ENCODE assay signal across 11 cellular contexts in genomic region chr1:237012789-237013383, GRCh38. TPM values are rescaled to one million over a fixed set of nuclear protein-coding genes. Genes with fewer than 3 reads are reported as not detected.
DNase-seq lines count a peak whose midpoint lies in the region; ATAC-seq and TF ChIP-seq lines count a peak whose summit lies in the region.
"Had no signal": no experiment of that assay in that cellular context is flagged by ENCODE, and none has a peak within 500 bp of the region (broad histone marks: within the 10 kb centered on the region; RNA-seq: fewer than 3 reads in every experiment).

No MANE protein-coding gene starts in this region.

- no peak overlapping the region for H4K91ac ChIP-seq in trophoblast cell (ENCODE audit: low read depth, low read length)

- H3K4ac ChIP-seq in mesendoderm (ENCODE audit: low read depth, low read length) (peak overlapping the region; percentile 9), trophoblast cell (ENCODE audit: low read depth, low read length) (no peak overlapping the region)

- H3K4me1 ChIP-seq in mesendoderm (ENCODE audit: control insufficient read depth, low read depth, low read length) (no peaks in the 10 kb centered on the region), trophoblast cell (ENCODE audit: control insufficient read depth in 1 of 2, insufficient read depth in 2 of 2, low read length in 2 of 2) (peaks cover 0 to 4% of the 10 kb centered on the region in 2 experiments)
- H3K4me1 ChIP-seq: suprapubic skin had no signal

- H3K18ac ChIP-seq in mesendoderm (ENCODE audit: low read length), result no peak overlapping the region
- no peak overlapping the region for H3K18ac ChIP-seq in trophoblast cell (ENCODE audit: low read length)

- intact Hi-C loops in Calu3 (cut with micrococcal nuclease; ENCODE audit: unreplicated experiment) (loop anchor here (1.0 kb wide), 1 partner anchor 19 kb away; no protein-coding TSS in a partner anchor), posterior vena cava (cut with DNase I) (no loop called here)

- no CpG with 5 or more reads among the region's 15 CpGs for WGBS in mesendoderm (ENCODE audit: extremely low coverage, insufficient coverage, low lambda C conversion rate)
- WGBS in trophoblast cell (ENCODE audit: extremely low coverage, insufficient coverage, insufficient read length), result no CpG with 5 or more reads among the region's 15 CpGs

- H4K8ac ChIP-seq in mesendoderm (ENCODE audit: low read depth, low read length) (no peak overlapping the region), trophoblast cell (ENCODE audit: low read depth, low read length) (no peak overlapping the region)

- H4K5ac ChIP-seq in mesendoderm (ENCODE audit: low read length), result no peak overlapping the region

- H3K56ac ChIP-seq in mesendoderm (ENCODE audit: low read length), result no peak overlapping the region

- H3K36me3 ChIP-seq in mesendoderm (ENCODE audit: control insufficient read depth, insufficient read depth, low read length) (no peaks in the 10 kb centered on the region), trophoblast cell (ENCODE audit: control insufficient read depth in 1 of 2, insufficient read depth in 2 of 2, low read length in 2 of 2) (no peaks in the 10 kb centered on the region)
- H3K36me3 ChIP-seq: suprapubic skin had no signal

- DNase-seq in Calu3 (peak; percentile 74), NCI-H2081 treated with DMSO at 0.1 percent for 48 hours (lab: John Stamatoyannopoulos, UW) (peak; percentile 46), cerebellum (ENCODE audit: low spot score) (peak; percentile 92), mesendoderm (no peak), posterior vena cava (ENCODE audit: low spot score) (no peak), trophoblast cell (no peak)
- DNase-seq in stimulated activated CD4-positive, alpha-beta T cell treated with anti-CD3 and anti-CD28 coated beads, Interleukin-4, amount 100 ng/mL, for 24 hours, result no peak
- DNase-seq: activated CD4-positive, alpha-beta T cell treated with anti-CD3 and anti-CD28 coated beads for 36 hours; small intestine had no signal

- CTCF ChIA-PET in Calu3 (lab: Charles Lee), result no interaction called here

- BruUV-seq in Calu3 (replicated peaks; lab: Mats Ljungman, UMichigan), result no TSS peak

- H3K9ac ChIP-seq in mesendoderm (ENCODE audit: low read length) (no peak overlapping the region), trophoblast cell (ENCODE audit: low read length) (no peak overlapping the region)

- H3K27me3 Mint-ChIP-seq in Calu3 (ENCODE audit: unreplicated experiment), result no peaks in the 10 kb centered on the region

- no peak overlapping the region for H3K14ac ChIP-seq in trophoblast cell (ENCODE audit: low read length)

- H3K23ac ChIP-seq in mesendoderm (ENCODE audit: low read length) (no peak overlapping the region), trophoblast cell (ENCODE audit: low read length) (no peak overlapping the region)

- H3K9me3 ChIP-seq in trophoblast cell (ENCODE audit: insufficient read depth, low read depth, low read length), result no peaks in the 10 kb centered on the region
- H3K9me3 ChIP-seq: suprapubic skin had no signal

- no peak overlapping the region for H2BK120ac ChIP-seq in mesendoderm (ENCODE audit: low read depth, low read length)
- no peak overlapping the region for H2BK120ac ChIP-seq in trophoblast cell (ENCODE audit: insufficient read depth, low read length, poor library complexity)

- no peak overlapping the region for H3K4me3 ChIP-seq in mesendoderm (ENCODE audit: low read length)
- no peak overlapping the region for H3K4me3 ChIP-seq in trophoblast cell (ENCODE audit: low read depth, low read length)
- H3K4me3 ChIP-seq: suprapubic skin had no signal

- H2BK12ac ChIP-seq in trophoblast cell (ENCODE audit: low read length), result no peak overlapping the region

- H3K4me2 ChIP-seq in mesendoderm (ENCODE audit: low read length), result no peak overlapping the region
- no peak overlapping the region for H3K4me2 ChIP-seq in trophoblast cell (ENCODE audit: low read length)

- H3K27me3 ChIP-seq in mesendoderm (ENCODE audit: insufficient read depth, low read length, poor library complexity) (no peaks in the 10 kb centered on the region), trophoblast cell (ENCODE audit: insufficient read depth, low read length) (no peaks in the 10 kb centered on the region)
- H3K27me3 ChIP-seq: suprapubic skin had no signal

- H3K79me1 ChIP-seq in mesendoderm (ENCODE audit: low read length) (no peaks in the 10 kb centered on the region), trophoblast cell (ENCODE audit: low read length) (no peaks in the 10 kb centered on the region)

- H2AFZ ChIP-seq in trophoblast cell (ENCODE audit: insufficient read depth, low read length, poor library complexity), result no peak overlapping the region

- peak overlapping the region; percentile 49 for H3K4me3 Mint-ChIP-seq in Calu3 (ENCODE audit: low read depth, unreplicated experiment)
- H3K4me3 Mint-ChIP-seq: activated CD4-positive, alpha-beta T cell treated with anti-CD3 and anti-CD28 coated beads for 36 hours had no signal

- peaks cover 4% of the 10 kb centered on the region for H3K36me3 Mint-ChIP-seq in Calu3 (ENCODE audit: insufficient read depth, unreplicated experiment)

- H2BK15ac ChIP-seq in mesendoderm (replicated peaks; ENCODE audit: low read depth), result no peak overlapping the region

- peak overlapping the region; percentile 19 for H3K27ac Mint-ChIP-seq in Calu3 (ENCODE audit: unreplicated experiment)
- H3K27ac Mint-ChIP-seq: activated CD4-positive, alpha-beta T cell treated with anti-CD3 and anti-CD28 coated beads for 36 hours had no signal

- H3K4me1 Mint-ChIP-seq in Calu3 (ENCODE audit: low read depth, unreplicated experiment), result peaks cover 12% of the 10 kb centered on the region
- H3K4me1 Mint-ChIP-seq: activated CD4-positive, alpha-beta T cell treated with anti-CD3 and anti-CD28 coated beads for 36 hours had no signal

- no peaks in the 10 kb centered on the region for H3K79me2 ChIP-seq in mesendoderm (ENCODE audit: control insufficient read depth, insufficient read depth, low read length)
- H3K79me2 ChIP-seq in trophoblast cell (ENCODE audit: control insufficient read depth, insufficient read depth, low read length, poor library complexity), result no peaks in the 10 kb centered on the region

- no peak overlapping the region for H4K12ac ChIP-seq in trophoblast cell (ENCODE audit: low read depth, low read length)

- H2AK5ac ChIP-seq in mesendoderm (ENCODE audit: low read length) (no peak overlapping the region), trophoblast cell (ENCODE audit: low read length) (no peak overlapping the region)

- peaks cover 10% of the 10 kb centered on the region for H3K9me3 Mint-ChIP-seq in Calu3 (ENCODE audit: low read depth, unreplicated experiment)

- no peak for TF ChIP-seq CTCF in Calu3 (IDR thresholded peaks at IDR 0.05; ENCODE audit: unreplicated experiment)

- H2BK5ac ChIP-seq in mesendoderm (ENCODE audit: low read length) (no peak overlapping the region), trophoblast cell (ENCODE audit: low read depth, low read length, poor library complexity) (no peak overlapping the region)

- H3K27ac ChIP-seq in mesendoderm (ENCODE audit: low read depth, low read length), result no peak overlapping the region
- no peak overlapping the region for H3K27ac ChIP-seq in trophoblast cell (ENCODE audit: low read depth, low read length)
- H3K27ac ChIP-seq: suprapubic skin had no signal

- ATAC-seq in activated CD4-positive, CD25-positive, alpha-beta regulatory T cell treated with anti-CD3 and anti-CD28 coated beads, Interleukin-2, amount 50 U/mL, for 24 hours, result no peak
- ATAC-seq: activated CD4-positive, alpha-beta T cell treated with anti-CD3 and anti-CD28 coated beads for 36 hours had no signal

RNA-seq across cellular contexts. Expression of gene MT1HL1, which starts 8.6 kb away (rescaled TPM):
- total RNA-seq in Calu3 (2022) (not detected in 2 replicates), cerebellum (not detected), posterior vena cava (not detected)
- polyA plus RNA-seq in mesendoderm (2013, experiment 1 of 2), result not detected
- polyA plus RNA-seq in mesendoderm (2013, experiment 2 of 2), result not detected
- polyA plus RNA-seq in trophoblast cell (2013), result not detected in 2 replicates
- total RNA-seq: activated CD4-positive, alpha-beta T cell treated with anti-CD3 and anti-CD28 coated beads for 36 hours; suprapubic skin had no signal
- polyA plus RNA-seq: small intestine had no signal

RNA-seq across cellular contexts. Expression of gene RYR2, which starts 29.1 kb away (rescaled TPM):
- 0.32 and 0.90 TPM in 2 replicates for total RNA-seq in Calu3 (2022)
- total RNA-seq in cerebellum, result 19.4 TPM
- 5.0 TPM for polyA plus RNA-seq in mesendoderm (2013, experiment 1 of 2)
- 4.5 TPM for polyA plus RNA-seq in mesendoderm (2013, experiment 2 of 2)
- total RNA-seq in posterior vena cava, result 1 to 10 TPM; 7.6 to 8.8 TPM
- polyA plus RNA-seq in trophoblast cell (2013), result 4.4 and 5.2 TPM in 2 replicates

Comparison
In these comparisons a context has a peak if more than half of its experiments do, and no peak if none do; other contexts are left out.
1. DNase-seq: peak in Calu3 (single experiment), NCI-H2081 treated with DMSO at 0.1 percent for 48 hours (single experiment) and cerebellum (single experiment); none in mesendoderm (single experiment), posterior vena cava (single experiment), trophoblast cell (0 of 2) and stimulated activated CD4-positive, alpha-beta T cell treated with anti-CD3 and anti-CD28 coated beads, Interleukin-4, amount 100 ng/mL, for 24 hours (single experiment).